11 cellular contexts compared by ENCODE assay signal in the genomic region with DNA sequence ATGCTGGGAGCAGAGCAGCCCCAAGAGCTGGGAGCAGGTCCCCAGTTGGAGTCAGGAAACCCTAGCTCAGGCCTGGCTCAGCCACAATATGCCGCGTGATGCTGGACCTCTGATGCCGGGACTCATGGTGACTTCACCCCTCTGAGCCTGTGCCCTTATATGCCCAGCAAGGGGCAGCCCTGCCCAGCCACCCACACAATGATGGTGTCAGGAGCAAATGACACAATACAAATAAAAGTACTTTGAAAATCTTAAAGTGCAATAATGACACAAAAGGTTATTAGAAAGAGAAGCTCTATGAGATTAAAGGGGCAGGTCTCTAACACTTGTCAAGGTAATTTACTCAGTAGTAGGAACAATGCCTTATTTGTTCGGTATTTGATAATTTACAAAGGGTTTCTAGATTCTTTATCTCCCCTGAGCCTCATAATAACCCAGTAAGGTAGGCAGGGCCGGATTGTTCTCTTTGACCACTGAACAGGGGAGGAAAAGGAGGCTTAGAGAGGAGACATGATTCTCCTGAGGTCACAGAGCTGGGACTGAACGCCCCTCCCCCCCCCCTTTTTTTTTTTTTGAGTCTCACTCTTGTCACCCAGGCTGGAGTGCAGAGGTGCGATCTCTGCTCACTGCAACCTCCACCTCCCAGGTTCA. TPM values are rescaled to one million over a fixed set of nuclear protein-coding genes. Genes with fewer than 3 reads are reported as not detected.
A peak's percentile ranks its signal among the peaks of the same experiment; 100 is the strongest.
DNase-seq lines count a peak whose midpoint lies in the region; ATAC-seq lines count a peak whose summit lies in the region.
"Had no signal": no experiment of that assay in that cellular context is flagged by ENCODE, and none has a peak within 500 bp of the region (broad histone marks: within the 10 kb centered on the region; RNA-seq: fewer than 3 reads in every experiment).

No MANE protein-coding gene starts in this region.

- no peak for ATAC-seq in stimulated activated naive CD8-positive, alpha-beta T cell treated with anti-CD3 and anti-CD28 coated beads, Interleukin-15, Interleukin-2, amounts not matched to agents 100 U/mL and 50 U/mL, for 24 hours
- no peak for ATAC-seq in GM18861 (IDR thresholded peaks at IDR 0.05; ENCODE audit: unreplicated experiment)
- ATAC-seq in HG03139 (IDR thresholded peaks at IDR 0.05; ENCODE audit: unreplicated experiment), result no peak

- no peak overlapping the region for H3K27ac ChIP-seq in GM23248
- H3K27ac ChIP-seq in SJCRH30, result no peak overlapping the region
- H3K27ac ChIP-seq in skin epidermis, result peak overlapping the region in 15 of 21 experiments; percentile 15 to 85 (median 78)
- H3K27ac ChIP-seq: BLaER1 had no signal

- no peaks in the 10 kb centered on the region for H4K20me1 ChIP-seq in GM23248 (ENCODE audit: insufficient read depth)
- H4K20me1 ChIP-seq: BLaER1 had no signal

- peak; percentile 72 for DNase-seq in GM23248
- DNase-seq in SJCRH30, result peak; percentile 48 to 58
- DNase-seq in kidney tubule cell (ENCODE audit: low spot score), result peak; percentile 63
- DNase-seq in stimulated activated naive CD8-positive, alpha-beta T cell treated with anti-CD3 and anti-CD28 coated beads, Interleukin-15, Interleukin-2, amounts not matched to agents 100 U/mL and 50 U/mL, for 24 hours, result no peak
- DNase-seq in activated CD8-positive, alpha-beta memory T cell treated with anti-CD3 and anti-CD28 coated beads for 24 hours, result no peak
- DNase-seq: activated naive CD8-positive, alpha-beta T cell treated with anti-CD3 and anti-CD28 coated beads for 36 hours; NCI-H1436 treated with DMSO at 0.1 percent for 48 hours had no signal

- in situ Hi-C loops in GM23248 (cut with MboI), result no loop called here

- peaks cover 21% of the 10 kb centered on the region for H3F3A ChIP-seq in GM23248 (ENCODE audit: insufficient read depth)

- no peak overlapping the region for H3K4me2 ChIP-seq in GM23248 (ENCODE audit: unreplicated experiment)
- H3K4me2 ChIP-seq: BLaER1 had no signal

- H3K36me3 ChIP-seq in GM23248 (ENCODE audit: low read depth) (no peaks in the 10 kb centered on the region), SJCRH30 (no peaks in the 10 kb centered on the region)
- H3K36me3 ChIP-seq: BLaER1 had no signal

- 59 to 66% methylated on average over 6 to 7 of the region's 7 CpGs for WGBS in GM23248 (ENCODE audit: low coverage in 1 of 2, low lambda C conversion rate in 2 of 2, missing lambda C conversion rate in 2 of 2), 2 experiments

- H3K4me3 ChIP-seq in GM23248 (no peak overlapping the region), SJCRH30 (no peak overlapping the region), skin epidermis (no peak overlapping the region)
- H3K4me3 ChIP-seq: BLaER1 had no signal

- H3K9me2 ChIP-seq in GM23248 (ENCODE audit: insufficient read depth), result no peaks in the 10 kb centered on the region

- H3K79me2 ChIP-seq in GM23248 (ENCODE audit: insufficient read depth), result no peaks in the 10 kb centered on the region

- H3K27me3 ChIP-seq in GM23248 (replicated peaks; ENCODE audit: insufficient read depth) (no peaks in the 10 kb centered on the region), SJCRH30 (no peaks in the 10 kb centered on the region)
- H3K27me3 ChIP-seq: BLaER1 had no signal

- no peaks in the 10 kb centered on the region for H3K9me3 ChIP-seq in GM23248 (ENCODE audit: low read depth)
- H3K9me3 ChIP-seq in SJCRH30 (replicated peaks), result no peaks in the 10 kb centered on the region
- H3K9me3 ChIP-seq: BLaER1 had no signal

- no peak overlapping the region for H3K9ac ChIP-seq in GM23248
- H3K9ac ChIP-seq: BLaER1 had no signal

- H2AFZ ChIP-seq in GM23248, result no peak overlapping the region

- H3K4me1 ChIP-seq in GM23248 (ENCODE audit: insufficient read depth) (peaks cover 34% of the 10 kb centered on the region), SJCRH30 (peaks cover 18% of the 10 kb centered on the region)

RNA-seq across cellular contexts. Expression of gene KIF3C, which starts 18.4 kb away (rescaled TPM):
- total RNA-seq in GM23248 (2014; rRNA removed; shearing (Covaris generic)), result 7.2 and 18.2 TPM in 2 replicates
- polyA plus RNA-seq in GM23248 (2016; fragmentation: Nextera tagmentation; extraction: Ambion mirVana), result 7.0 and 7.5 TPM in 2 replicates
- total RNA-seq in SJCRH30 (2014; rRNA removed; shearing (Covaris generic)), result 5.2 and 5.3 TPM in 2 replicates

RNA-seq across cellular contexts. Expression of gene RAB10, which starts 33.2 kb away (rescaled TPM):
- 86.7 and 97.4 TPM in 2 replicates for total RNA-seq in GM23248 (2014; rRNA removed; shearing (Covaris generic))
- 147 and 151 TPM in 2 replicates for polyA plus RNA-seq in GM23248 (2016; fragmentation: Nextera tagmentation; extraction: Ambion mirVana)
- total RNA-seq in SJCRH30 (2014; rRNA removed; shearing (Covaris generic)), result 128 and 152 TPM in 2 replicates

Comparison
In these comparisons a context has a peak if more than half of its experiments do, and no peak if none do; other contexts are left out.
1. DNase-seq: peak in GM23248 (single experiment), SJCRH30 (2 of 2) and kidney tubule cell (single experiment); none in stimulated activated naive CD8-positive, alpha-beta T cell treated with anti-CD3 and anti-CD28 coated beads, Interleukin-15, Interleukin-2, amounts not matched to agents 100 U/mL and 50 U/mL, for 24 hours (single experiment) and activated CD8-positive, alpha-beta memory T cell treated with anti-CD3 and anti-CD28 coated beads for 24 hours (single experiment).
2. H3K27ac ChIP-seq: peak in skin epidermis (15 of 21); none in GM23248 (single experiment) and SJCRH30 (single experiment).